Comparison of ENCODE assay signal across 16 cellular contexts in genomic region chr9:34555002-34555348, GRCh38. TPM values are rescaled to one million over a fixed set of nuclear protein-coding genes. Genes with fewer than 3 reads are reported as not detected.
DNase-seq lines count a peak whose midpoint lies in the region; ATAC-seq, FAIRE-seq and TF ChIP-seq lines count a peak whose summit lies in the region.
"Had no signal": no experiment of that assay in that cellular context is flagged by ENCODE, and none has a peak within 500 bp of the region (broad histone marks: within the 10 kb centered on the region; RNA-seq: fewer than 3 reads in every experiment).

No MANE protein-coding gene starts in this region.

- H3K9me3 ChIP-seq in right atrium auricular region = no peaks in the 10 kb centered on the region
- H3K9me3 ChIP-seq in RWPE2 (ENCODE audit: severe bottlenecking) = no peaks in the 10 kb centered on the region
- no peaks in the 10 kb centered on the region for H3K9me3 ChIP-seq in HepG2 (ENCODE audit: low read length)
- no peaks in the 10 kb centered on the region for H3K9me3 ChIP-seq in upper lobe of right lung

- H4K20me1 ChIP-seq in HepG2 (ENCODE audit: insufficient read depth, low read length) = peaks cover 2% of the 10 kb centered on the region; the same call in 1 of the 2 replicates

- H3K4me3 ChIP-seq in right atrium auricular region (no peak overlapping the region), RWPE2 (ENCODE audit: severe bottlenecking) (no peak overlapping the region), HepG2 (replicated peaks in 1 of 3; ENCODE audit: insufficient read depth in 1 of 3, low read depth in 2 of 3, low read length in 3 of 3) (no peak overlapping the region), upper lobe of right lung (no peak overlapping the region)
- H3K4me3 ChIP-seq: PC-9 had no signal

- no peak overlapping the region for H3K27ac ChIP-seq in right atrium auricular region
- H3K27ac ChIP-seq in RWPE2 (ENCODE audit: poor library complexity, severe bottlenecking) = no peak overlapping the region
- no peak overlapping the region for H3K27ac ChIP-seq in HepG2 (ENCODE audit: extremely low read length, insufficient read depth, low read length)
- H3K27ac ChIP-seq in upper lobe of right lung = no peak overlapping the region
- H3K27ac ChIP-seq: epithelial cell of prostate, PC-9 had no signal

- no peak for TF ChIP-seq CTCF in right atrium auricular region (IDR thresholded peaks at IDR 0.05)
- no peak for TF ChIP-seq CTCF in RWPE2 (IDR thresholded peaks at IDR 0.05; ENCODE audit: poor library complexity, severe bottlenecking)
- no peak for TF ChIP-seq CTCF in HepG2 (CRISPR knock-in tag; IDR thresholded peaks at IDR 0.05)
- no peak for TF ChIP-seq CTCF in upper lobe of right lung (IDR thresholded peaks at IDR 0.05)

- H3K4me3 Mint-ChIP-seq in activated T-helper 1 cell treated with anti-CD3 and anti-CD28 coated beads, Interleukin-12 subunit alpha, Interleukin-12 subunit beta, Interleukin-2, Interleukin-4 antibody, amounts not matched to agents 30 ng/mL and 10 ng/mL and 1 ng/mL, durations not matched to agents 14 hours and 24 hours and 36 hours = no peak overlapping the region
- H3K4me3 Mint-ChIP-seq: activated naive CD4-positive, alpha-beta T cell treated with anti-CD3 and anti-CD28 coated beads, Interleukin-2, amount 50 U/mL, for 24 hours had no signal

- H3K36me3 Mint-ChIP-seq in activated T-helper 1 cell treated with anti-CD3 and anti-CD28 coated beads, Interleukin-12 subunit alpha, Interleukin-12 subunit beta, Interleukin-2, Interleukin-4 antibody, amounts not matched to agents 30 ng/mL and 10 ng/mL and 1 ng/mL, durations not matched to agents 14 hours and 24 hours and 36 hours (ENCODE audit: low read depth) = no peaks in the 10 kb centered on the region
- H3K36me3 Mint-ChIP-seq: activated naive CD4-positive, alpha-beta T cell treated with anti-CD3 and anti-CD28 coated beads, Interleukin-2, amount 50 U/mL, for 24 hours had no signal

- TF ChIP-seq POLR2A in HepG2 (IDR thresholded peaks at IDR 0.05; ENCODE audit: insufficient read depth in 1 of 2, low read depth in 2 of 2, low read length in 2 of 2) = no peak

- no peak for TF ChIP-seq RAD21 in HepG2 (CRISPR knock-in tag; IDR thresholded peaks at IDR 0.05)

- CTCF ChIA-PET in HepG2 (lab: Yijun Ruan, JAX; ENCODE audit: low intra/inter-chr PET ratio, low total read pairs) = no interaction called here

- intact Hi-C loops in Right ventricle myocardium inferior (cut with DNase I) (no loop called here), HepG2 (cut with micrococcal nuclease; ENCODE audit: unreplicated experiment) (no loop called here), upper lobe of right lung (cut with DNase I) (no loop called here)
- intact Hi-C loops in activated T-helper 1 cell treated with anti-CD3 and anti-CD28 coated beads, Interleukin-12 subunit alpha, Interleukin-12 subunit beta, Interleukin-2, Interleukin-4 antibody, amounts not matched to agents 30 ng/mL and 10 ng/mL and 1 ng/mL, durations not matched to agents 14 hours and 24 hours and 36 hours (cut with micrococcal nuclease) = no loop called here

- peak; percentile 66 for DNase-seq in Right ventricle myocardium inferior (ENCODE audit: missing footprints)
- DNase-seq in right atrium auricular region (ENCODE audit: low spot score) = no peak
- peak; percentile 67 for DNase-seq in RWPE2 (ENCODE audit: low spot score)
- no peak for DNase-seq in HepG2 (ENCODE audit: low spot score)
- DNase-seq in upper lobe of right lung = peak; percentile 49
- DNase-seq in hepatic stellate cell (ENCODE audit: low spot score) = no peak
- no peak for DNase-seq in AML-193 (lab: John Stamatoyannopoulos, UW)
- no peak for DNase-seq in activated T-helper 1 cell treated with anti-CD3 and anti-CD28 coated beads, Interleukin-12 subunit alpha, Interleukin-12 subunit beta, Interleukin-2, Interleukin-4 antibody, amounts not matched to agents 30 ng/mL and 10 ng/mL and 1 ng/mL, durations not matched to agents 14 hours and 24 hours and 36 hours (ENCODE audit: low spot score)
- DNase-seq: activated CD4-positive, CD25-positive, alpha-beta regulatory T cell; NCI-H226; PC-9 had no signal

- no TSS peak for BruUV-seq in HepG2 (replicated peaks; lab: Mats Ljungman, UMichigan)

- no peaks in the 10 kb centered on the region for H3K27me3 Mint-ChIP-seq in activated T-helper 1 cell treated with anti-CD3 and anti-CD28 coated beads, Interleukin-12 subunit alpha, Interleukin-12 subunit beta, Interleukin-2, Interleukin-4 antibody, amounts not matched to agents 30 ng/mL and 10 ng/mL and 1 ng/mL, durations not matched to agents 14 hours and 24 hours and 36 hours (ENCODE audit: insufficient read depth)

- no peak overlapping the region for H3K27ac Mint-ChIP-seq in activated T-helper 1 cell treated with anti-CD3 and anti-CD28 coated beads, Interleukin-12 subunit alpha, Interleukin-12 subunit beta, Interleukin-2, Interleukin-4 antibody, amounts not matched to agents 30 ng/mL and 10 ng/mL and 1 ng/mL, durations not matched to agents 14 hours and 24 hours and 36 hours
- H3K27ac Mint-ChIP-seq: activated naive CD4-positive, alpha-beta T cell treated with anti-CD3 and anti-CD28 coated beads, Interleukin-2, amount 50 U/mL, for 24 hours had no signal

- H3K9ac ChIP-seq in HepG2 (ENCODE audit: insufficient read depth, low read depth, low read length) = no peak overlapping the region

- no peak overlapping the region for H2AFZ ChIP-seq in HepG2 (ENCODE audit: low read length)
- H2AFZ ChIP-seq: PC-9 had no signal

- POLR2A ChIA-PET in HepG2 (lab: Yijun Ruan, JAX) = no interaction called here

- H3K79me2 ChIP-seq in HepG2 (ENCODE audit: insufficient read depth, low read length) = no peaks in the 10 kb centered on the region

- 52% methylated on average over 23 of the region's 23 CpGs for WGBS in HepG2 (ENCODE audit: low lambda C conversion rate)

- H3K4me1 Mint-ChIP-seq in activated T-helper 1 cell treated with anti-CD3 and anti-CD28 coated beads, Interleukin-12 subunit alpha, Interleukin-12 subunit beta, Interleukin-2, Interleukin-4 antibody, amounts not matched to agents 30 ng/mL and 10 ng/mL and 1 ng/mL, durations not matched to agents 14 hours and 24 hours and 36 hours (ENCODE audit: low read depth) = no peaks in the 10 kb centered on the region
- H3K4me1 Mint-ChIP-seq: activated naive CD4-positive, alpha-beta T cell treated with anti-CD3 and anti-CD28 coated beads, Interleukin-2, amount 50 U/mL, for 24 hours had no signal

- H3K36me3 ChIP-seq in right atrium auricular region (no peaks in the 10 kb centered on the region), RWPE2 (ENCODE audit: low read depth) (no peaks in the 10 kb centered on the region), HepG2 (replicated peaks in 1 of 2; ENCODE audit: control insufficient read depth in 1 of 2, insufficient read depth in 2 of 2, low read length in 2 of 2) (no peaks in the 10 kb centered on the region), upper lobe of right lung (no peaks in the 10 kb centered on the region)

- ATAC-seq in Right ventricle myocardium inferior (no peak), RWPE2 (ENCODE audit: low read depth) (no peak), HepG2 (no peak), upper lobe of right lung (no peak)
- ATAC-seq: left colon had no signal

- no peak for FAIRE-seq in HepG2 (lab: Jason Lieb, UNC)

- no peaks in the 10 kb centered on the region for H3K27me3 ChIP-seq in right atrium auricular region
- no peaks in the 10 kb centered on the region for H3K27me3 ChIP-seq in RWPE2 (ENCODE audit: insufficient read depth, poor library complexity, severe bottlenecking)
- peaks cover 8 to 60% of the 10 kb centered on the region in 2 experiments; a peak in 4 of 5 replicates for H3K27me3 ChIP-seq in HepG2 (ENCODE audit: control insufficient read depth in 1 of 2, insufficient read depth in 2 of 2, low read length in 2 of 2)
- peaks cover 14% of the 10 kb centered on the region for H3K27me3 ChIP-seq in upper lobe of right lung

- H3K4me1 ChIP-seq in right atrium auricular region (peaks cover 0 to 13% of the 10 kb centered on the region in 2 donors), RWPE2 (ENCODE audit: insufficient read depth, poor library complexity, severe bottlenecking) (no peaks in the 10 kb centered on the region), HepG2 (ENCODE audit: insufficient read depth, low read length) (peaks cover 20% of the 10 kb centered on the region), upper lobe of right lung (no peaks in the 10 kb centered on the region)

- H3K9me3 Mint-ChIP-seq in activated T-helper 1 cell treated with anti-CD3 and anti-CD28 coated beads, Interleukin-12 subunit alpha, Interleukin-12 subunit beta, Interleukin-2, Interleukin-4 antibody, amounts not matched to agents 30 ng/mL and 10 ng/mL and 1 ng/mL, durations not matched to agents 14 hours and 24 hours and 36 hours = no peaks in the 10 kb centered on the region
- H3K9me3 Mint-ChIP-seq: activated naive CD4-positive, alpha-beta T cell treated with anti-CD3 and anti-CD28 coated beads, Interleukin-2, amount 50 U/mL, for 24 hours had no signal

- in situ Hi-C loops in HepG2 (cut with HindIII; ENCODE audit: extremely low pct_ligation_motif_present, low pct_unique_long_range_greater_than_20kb) = no loop called here

- H3K4me2 ChIP-seq in HepG2 (ENCODE audit: low read depth, low read length) = no peak overlapping the region
- H3K4me2 ChIP-seq: PC-9 had no signal

- TF ChIP-seq EP300 in HepG2 (IDR thresholded peaks at IDR 0.05; ENCODE audit: low read depth in 2 of 2, low read length in 2 of 2) (no peak), HepG2 (CRISPR knock-in tag; IDR thresholded peaks at IDR 0.05; ENCODE audit: borderline replicate concordance) (no peak)

RNA-seq across cellular contexts. Expression of gene ENHO, which starts 32.2 kb away (rescaled TPM):
- total RNA-seq in Right ventricle myocardium inferior (0.51 TPM), right atrium auricular region (under 1 TPM in 1 of 2 donors, not detected in 1; 0.75 TPM), HepG2 (2016; rRNA removed; fragmentation: Illumina TruSeq; extraction: Trizol) (0.51 and 0.60 TPM in 2 replicates), upper lobe of right lung (0.61 TPM)
- total RNA-seq in HepG2 (2016; cell fraction: cytosol; rRNA removed; fragmentation: Illumina TruSeq; extraction: Trizol; ENCODE audit: low read depth) = 3.5 and 4.0 TPM in 2 replicates
- total RNA-seq in HepG2 (2016; cell fraction: insoluble cytoplasmic fraction; rRNA removed; fragmentation: Illumina TruSeq; extraction: Trizol) = 0.64 and 0.91 TPM in 2 replicates
- total RNA-seq in HepG2 (2016; cell fraction: membrane; rRNA removed; fragmentation: Illumina TruSeq; extraction: Trizol) = 2.4 and 2.5 TPM in 2 replicates
- total RNA-seq in HepG2 (2016; cell fraction: nucleus; rRNA removed; fragmentation: Illumina TruSeq; extraction: Trizol) = 0.47 TPM in 1 of 2 replicates, not detected in the other
- polyA plus RNA-seq in HepG2 (2011; rRNA removed) = 0.08 TPM in 1 of 2 replicates, not detected in the other
- 0.07 TPM in 1 of 2 replicates, not detected in the other for polyA plus RNA-seq in HepG2 (2011; cell fraction: cytosol; rRNA removed)
- polyA plus RNA-seq in HepG2 (2011; cell fraction: nucleus; rRNA removed) = not detected in 2 replicates
- not detected in 2 replicates for polyA plus RNA-seq in HepG2 (2012)
- polyA plus RNA-seq in HepG2 (2016; cell fraction: cytosol; fragmentation: Illumina TruSeq; extraction: Trizol; ENCODE audit: low read depth) = 5.9 and 6.4 TPM in 2 replicates
- 0.51 and 0.62 TPM in 2 replicates for polyA plus RNA-seq in HepG2 (2016; cell fraction: insoluble cytoplasmic fraction; fragmentation: Illumina TruSeq; extraction: Trizol; ENCODE audit: low read depth)
- 3.4 and 3.8 TPM in 2 replicates for polyA plus RNA-seq in HepG2 (2016; cell fraction: membrane; fragmentation: Illumina TruSeq; extraction: Trizol; ENCODE audit: low read depth)
- polyA plus RNA-seq in HepG2 (2016; cell fraction: nucleus; fragmentation: Illumina TruSeq; extraction: Trizol; ENCODE audit: insufficient read depth, low read depth) = 0.77 TPM in 1 of 2 replicates, not detected in the other
- polyA minus RNA-seq in HepG2 (2011; rRNA and poly(A)+ RNA removed; ENCODE audit: low replicate concordance) = not detected in 2 replicates
- not detected in 2 replicates for polyA minus RNA-seq in HepG2 (2011; cell fraction: cytosol; rRNA and poly(A)+ RNA removed)
- polyA minus RNA-seq in HepG2 (2011; cell fraction: nucleus; rRNA and poly(A)+ RNA removed) = not detected in 2 replicates
- total RNA-seq in activated T-helper 1 cell treated with anti-CD3 and anti-CD28 coated beads, Interleukin-12 subunit alpha, Interleukin-12 subunit beta, Interleukin-2, Interleukin-4 antibody, amounts not matched to agents 30 ng/mL and 10 ng/mL and 1 ng/mL, durations not matched to agents 14 hours and 24 hours and 36 hours = not detected in 2 replicates
- total RNA-seq: PC-9 had no signal
- polyA plus RNA-seq: AG04450 had no signal

RNA-seq across cellular contexts. Expression of gene CNTFR, which starts 34.5 kb away (rescaled TPM):
- total RNA-seq in Right ventricle myocardium inferior (8.7 TPM), right atrium auricular region (10 to 100 TPM in 1 of 2 donors, 1 to 10 TPM in 1; 6.6 to 23.3 TPM), HepG2 (2016; rRNA removed; fragmentation: Illumina TruSeq; extraction: Trizol) (not detected in 2 replicates), upper lobe of right lung (2.9 TPM)
- total RNA-seq in HepG2 (2016; cell fraction: cytosol; rRNA removed; fragmentation: Illumina TruSeq; extraction: Trizol; ENCODE audit: low read depth) = not detected in 2 replicates
- total RNA-seq in HepG2 (2016; cell fraction: insoluble cytoplasmic fraction; rRNA removed; fragmentation: Illumina TruSeq; extraction: Trizol) = not detected in 2 replicates
- total RNA-seq in HepG2 (2016; cell fraction: membrane; rRNA removed; fragmentation: Illumina TruSeq; extraction: Trizol) = not detected in 2 replicates
- not detected in 2 replicates for total RNA-seq in HepG2 (2016; cell fraction: nucleus; rRNA removed; fragmentation: Illumina TruSeq; extraction: Trizol)
- polyA plus RNA-seq in HepG2 (2011; rRNA removed) = not detected in 2 replicates
- not detected in 2 replicates for polyA plus RNA-seq in HepG2 (2011; cell fraction: cytosol; rRNA removed)
- polyA plus RNA-seq in HepG2 (2011; cell fraction: nucleus; rRNA removed) = not detected in 2 replicates
- polyA plus RNA-seq in HepG2 (2012) = not detected in 2 replicates
- polyA plus RNA-seq in HepG2 (2016; cell fraction: cytosol; fragmentation: Illumina TruSeq; extraction: Trizol; ENCODE audit: low read depth) = not detected in 2 replicates
- not detected in 2 replicates for polyA plus RNA-seq in HepG2 (2016; cell fraction: insoluble cytoplasmic fraction; fragmentation: Illumina TruSeq; extraction: Trizol; ENCODE audit: low read depth)
- not detected in 2 replicates for polyA plus RNA-seq in HepG2 (2016; cell fraction: membrane; fragmentation: Illumina TruSeq; extraction: Trizol; ENCODE audit: low read depth)
- not detected in 2 replicates for polyA plus RNA-seq in HepG2 (2016; cell fraction: nucleus; fragmentation: Illumina TruSeq; extraction: Trizol; ENCODE audit: insufficient read depth, low read depth)
- polyA minus RNA-seq in HepG2 (2011; rRNA and poly(A)+ RNA removed; ENCODE audit: low replicate concordance) = 0.34 TPM in 1 of 2 replicates, not detected in the other
- not detected in 2 replicates for polyA minus RNA-seq in HepG2 (2011; cell fraction: cytosol; rRNA and poly(A)+ RNA removed)
- not detected in 2 replicates for polyA minus RNA-seq in HepG2 (2011; cell fraction: nucleus; rRNA and poly(A)+ RNA removed)
- not detected in 2 replicates for total RNA-seq in activated T-helper 1 cell treated with anti-CD3 and anti-CD28 coated beads, Interleukin-12 subunit alpha, Interleukin-12 subunit beta, Interleukin-2, Interleukin-4 antibody, amounts not matched to agents 30 ng/mL and 10 ng/mL and 1 ng/mL, durations not matched to agents 14 hours and 24 hours and 36 hours
- total RNA-seq: LHCN-M2, PC-9 had no signal
- polyA plus RNA-seq: AG04450 had no signal

RNA-seq across cellular contexts. Expression of gene RPP25L, which starts 56.9 kb away (rescaled TPM):
- 38.3 TPM for total RNA-seq in Right ventricle myocardium inferior
- total RNA-seq in right atrium auricular region = 10 to 100 TPM; 29.9 to 49.2 TPM
- 24.5 and 32.1 TPM in 2 replicates for total RNA-seq in HepG2 (2016; rRNA removed; fragmentation: Illumina TruSeq; extraction: Trizol)
- total RNA-seq in HepG2 (2016; cell fraction: cytosol; rRNA removed; fragmentation: Illumina TruSeq; extraction: Trizol; ENCODE audit: low read depth) = 11.7 and 12.9 TPM in 2 replicates
- total RNA-seq in HepG2 (2016; cell fraction: insoluble cytoplasmic fraction; rRNA removed; fragmentation: Illumina TruSeq; extraction: Trizol) = 25.9 and 30.1 TPM in 2 replicates
- total RNA-seq in HepG2 (2016; cell fraction: membrane; rRNA removed; fragmentation: Illumina TruSeq; extraction: Trizol) = 15.6 and 18.9 TPM in 2 replicates
- total RNA-seq in HepG2 (2016; cell fraction: nucleus; rRNA removed; fragmentation: Illumina TruSeq; extraction: Trizol) = 10.0 and 12.4 TPM in 2 replicates
- polyA plus RNA-seq in HepG2 (2011; rRNA removed) = 27.3 and 31.2 TPM in 2 replicates
- 27.2 and 38.8 TPM in 2 replicates for polyA plus RNA-seq in HepG2 (2011; cell fraction: cytosol; rRNA removed)
- polyA plus RNA-seq in HepG2 (2011; cell fraction: nucleus; rRNA removed) = 14.2 and 16.4 TPM in 2 replicates
- 15.8 and 18.2 TPM in 2 replicates for polyA plus RNA-seq in HepG2 (2012)
- 11.0 and 13.0 TPM in 2 replicates for polyA plus RNA-seq in HepG2 (2016; cell fraction: cytosol; fragmentation: Illumina TruSeq; extraction: Trizol; ENCODE audit: low read depth)
- 26.3 and 26.5 TPM in 2 replicates for polyA plus RNA-seq in HepG2 (2016; cell fraction: insoluble cytoplasmic fraction; fragmentation: Illumina TruSeq; extraction: Trizol; ENCODE audit: low read depth)
- 11.2 and 12.0 TPM in 2 replicates for polyA plus RNA-seq in HepG2 (2016; cell fraction: membrane; fragmentation: Illumina TruSeq; extraction: Trizol; ENCODE audit: low read depth)
- polyA plus RNA-seq in HepG2 (2016; cell fraction: nucleus; fragmentation: Illumina TruSeq; extraction: Trizol; ENCODE audit: insufficient read depth, low read depth) = 13.1 and 17.9 TPM in 2 replicates
- polyA minus RNA-seq in HepG2 (2011; rRNA and poly(A)+ RNA removed; ENCODE audit: low replicate concordance) = 17.6 and 31.0 TPM in 2 replicates
- polyA minus RNA-seq in HepG2 (2011; cell fraction: cytosol; rRNA and poly(A)+ RNA removed) = 11.2 and 11.8 TPM in 2 replicates
- polyA minus RNA-seq in HepG2 (2011; cell fraction: nucleus; rRNA and poly(A)+ RNA removed) = 5.3 and 5.7 TPM in 2 replicates
- total RNA-seq in upper lobe of right lung = 16.7 TPM
- total RNA-seq in activated T-helper 1 cell treated with anti-CD3 and anti-CD28 coated beads, Interleukin-12 subunit alpha, Interleukin-12 subunit beta, Interleukin-2, Interleukin-4 antibody, amounts not matched to agents 30 ng/mL and 10 ng/mL and 1 ng/mL, durations not matched to agents 14 hours and 24 hours and 36 hours = 37.5 and 40.2 TPM in 2 replicates

Comparison
In these comparisons a context has a peak if more than half of its experiments do, and no peak if none do; other contexts are left out.
1. DNase-seq: peak in Right ventricle myocardium inferior (single experiment), RWPE2 (single experiment) and upper lobe of right lung (single experiment); none in right atrium auricular region (single experiment), HepG2 (single experiment), hepatic stellate cell (single experiment), AML-193 (0 of 2) and activated T-helper 1 cell treated with anti-CD3 and anti-CD28 coated beads, Interleukin-12 subunit alpha, Interleukin-12 subunit beta, Interleukin-2, Interleukin-4 antibody, amounts not matched to agents 30 ng/mL and 10 ng/mL and 1 ng/mL, durations not matched to agents 14 hours and 24 hours and 36 hours (single experiment).